In the genomic region with DNA sequence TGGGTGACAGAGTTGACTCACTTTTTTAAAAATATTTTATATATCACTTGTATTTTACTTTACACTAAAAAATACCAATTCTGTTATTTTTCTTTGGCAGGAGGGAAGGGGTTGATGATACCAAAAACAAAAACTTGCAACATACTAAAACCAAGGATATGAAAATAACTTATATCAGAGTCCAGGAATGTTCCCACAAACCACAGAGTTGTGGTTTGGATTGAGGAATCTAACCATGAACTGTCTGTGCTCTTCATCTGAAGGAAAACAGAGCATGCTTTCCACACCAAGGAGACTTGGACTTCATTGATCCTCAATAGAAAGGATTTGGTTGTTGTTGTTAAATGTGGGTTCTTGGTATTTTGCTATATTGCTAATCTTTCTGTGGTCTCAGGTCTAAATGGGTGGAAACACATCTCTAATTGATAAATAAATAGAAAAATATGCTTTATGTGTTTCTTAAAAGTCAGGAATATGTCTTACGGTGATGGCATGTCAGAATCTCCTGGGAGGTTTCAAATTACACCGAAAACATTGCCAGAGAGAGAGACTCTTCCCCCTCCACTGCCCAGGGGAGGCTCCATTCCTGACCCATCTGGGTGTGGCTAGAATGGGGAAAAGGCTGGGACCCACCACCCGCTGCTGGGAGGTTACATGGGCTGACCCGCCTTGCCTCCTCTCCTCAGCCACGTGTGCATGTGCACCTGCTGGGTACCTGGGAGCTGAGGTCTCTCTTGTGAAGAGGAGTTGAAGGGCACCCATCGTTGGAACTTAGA, we compare ENCODE assay signal across 11 cellular contexts. TPM values are rescaled to one million over a fixed set of nuclear protein-coding genes. Genes with fewer than 3 reads are reported as not detected.
DNase-seq lines count a peak whose midpoint lies in the region; ATAC-seq, FAIRE-seq and TF ChIP-seq lines count a peak whose summit lies in the region.
"Had no signal": no experiment of that assay in that cellular context is flagged by ENCODE, and none has a peak within 500 bp of the region (broad histone marks: within the 10 kb centered on the region; RNA-seq: fewer than 3 reads in every experiment).

No MANE protein-coding gene starts in this region.

- H2AK5ac ChIP-seq in IMR-90 (ENCODE audit: low read depth, low read length): peak overlapping the region; percentile 15; the same call in 1 of the 2 replicates

- H3K23ac ChIP-seq in IMR-90 (ENCODE audit: low read depth, low read length): no peak overlapping the region

- TF ChIP-seq CTCF in AG04449 (IDR thresholded peaks at IDR 0.05; ENCODE audit: insufficient read depth, low read length, missing control alignments): no peak
- no peak for TF ChIP-seq CTCF in IMR-90 (conservative IDR thresholded peaks at IDR 0.05; ENCODE audit: low read depth, low read length)
- no peak for TF ChIP-seq CTCF in keratinocyte (optimal IDR thresholded peaks at IDR 0.05 in 1 of 3, IDR thresholded peaks at IDR 0.05 in 1 of 3, conservative IDR thresholded peaks at IDR 0.05 in 1 of 3; ENCODE audit: extremely low read depth in 1 of 3, insufficient read depth in 2 of 3, low read length in 3 of 3)

- H3K27ac Mint-ChIP-seq in activated CD4-positive, alpha-beta memory T cell treated with anti-CD3 and anti-CD28 coated beads for 36 hours: no peak overlapping the region
- H3K27ac Mint-ChIP-seq: mesothelial cell of epicardium had no signal

- H3K79me1 ChIP-seq in IMR-90 (ENCODE audit: low read depth in 1 of 2, low read length in 2 of 2): no peaks in the 10 kb centered on the region

- H3K4me2 ChIP-seq in IMR-90 (ENCODE audit: low read depth, low read length): peak overlapping the region; percentile 52; the same call in 1 of the 2 replicates
- H3K4me2 ChIP-seq in keratinocyte (ENCODE audit: control insufficient read depth, extremely low read depth, insufficient read depth, low read depth, low read length): peak overlapping the region; percentile 42

- peak overlapping the region; percentile 69; the same call in 1 of the 2 replicates for H3K18ac ChIP-seq in IMR-90 (ENCODE audit: low read depth, low read length)

- H4K8ac ChIP-seq in IMR-90 (ENCODE audit: low read depth in 2 of 2, low read length in 2 of 2): no peak overlapping the region

- ATAC-seq in IMR-90 (ENCODE audit: low read depth) (peak; percentile 84), GM18519 (IDR thresholded peaks at IDR 0.05; ENCODE audit: low FRiP score, unreplicated experiment) (no peak)

- 0 out of 3 replicates have a peak overlapping the region, but pooled peaks have one; percentile 9 for H2BK15ac ChIP-seq in IMR-90 (ENCODE audit: low read depth, low read length)

- H2AK9ac ChIP-seq in IMR-90 (replicated peaks; ENCODE audit: low read depth, low read length, poor library complexity): peak overlapping the region; percentile 26

- H3K36me3 Mint-ChIP-seq in activated CD4-positive, alpha-beta memory T cell treated with anti-CD3 and anti-CD28 coated beads for 36 hours: no peaks in the 10 kb centered on the region
- H3K36me3 Mint-ChIP-seq: mesothelial cell of epicardium had no signal

- no peak overlapping the region for H3K4me3 Mint-ChIP-seq in activated CD4-positive, alpha-beta memory T cell treated with anti-CD3 and anti-CD28 coated beads for 36 hours
- H3K4me3 Mint-ChIP-seq: mesothelial cell of epicardium had no signal

- H3K36me3 ChIP-seq in IMR-90 (ENCODE audit: control insufficient read depth, insufficient read depth, low read length) (no peaks in the 10 kb centered on the region), keratinocyte (ENCODE audit: control insufficient read depth in 2 of 2, extremely low read depth in 1 of 2, insufficient read depth in 2 of 2, low read length in 2 of 2) (no peaks in the 10 kb centered on the region), HAP-1 (replicated peaks) (no peaks in the 10 kb centered on the region)

- H3K9me1 ChIP-seq in IMR-90 (ENCODE audit: insufficient read depth, low read length) (peaks cover 24% of the 10 kb centered on the region), keratinocyte (ENCODE audit: control insufficient read depth, extremely low read depth, insufficient read depth, low read length) (no peaks in the 10 kb centered on the region)

- H4K5ac ChIP-seq in IMR-90 (ENCODE audit: low read depth, low read length): peak overlapping the region; percentile 5; the same call in 1 of the 2 replicates

- no peak for TF ChIP-seq POLR2A in IMR-90 (IDR thresholded peaks at IDR 0.05; ENCODE audit: low read depth, low read length)

- dilution Hi-C loops in IMR-90 (cut with HindIII; ENCODE audit: low sequenced_read_pairs, unreplicated experiment) (no loop called here), keratinocyte (cut with MboI; ENCODE audit: extremely low pct_ligation_motif_present, low sequenced_read_pairs) (no loop called here)

- H3K4me1 ChIP-seq in IMR-90 (ENCODE audit: control insufficient read depth, insufficient read depth, low read length): peaks cover 34% of the 10 kb centered on the region
- H3K4me1 ChIP-seq in keratinocyte (ENCODE audit: control insufficient read depth, extremely low read depth, insufficient read depth, low read length): peaks cover 16% of the 10 kb centered on the region
- H3K4me1 ChIP-seq in HAP-1: no peaks in the 10 kb centered on the region

- no peaks in the 10 kb centered on the region for H3K4me1 Mint-ChIP-seq in activated CD4-positive, alpha-beta memory T cell treated with anti-CD3 and anti-CD28 coated beads for 36 hours (ENCODE audit: low read depth)

- H3K9ac ChIP-seq in IMR-90 (ENCODE audit: low read depth, low read length) (no peak overlapping the region), keratinocyte (ENCODE audit: control insufficient read depth, extremely low read depth, insufficient read depth, low read length) (no peak overlapping the region)

- WGBS in IMR-90 (ENCODE audit: extremely low coverage in 2 of 2, insufficient read length in 1 of 2), 2 experiments: 100% methylated on average over 1 of the region's 6 CpGs; no CpG with 5 or more reads in 1 of the 2 experiments

- no peaks in the 10 kb centered on the region for H3K79me2 ChIP-seq in keratinocyte (ENCODE audit: control insufficient read depth, insufficient read depth, low read length)

- H3K9me3 ChIP-seq in IMR-90 (ENCODE audit: control insufficient read depth, insufficient read depth, low read length) (no peaks in the 10 kb centered on the region), keratinocyte (ENCODE audit: control insufficient read depth, low read depth, low read length) (no peaks in the 10 kb centered on the region), HAP-1 (no peaks in the 10 kb centered on the region)

- peak overlapping the region; percentile 18; the same call in 1 of the 2 replicates for H2BK20ac ChIP-seq in IMR-90 (ENCODE audit: low read depth, low read length)

- peak overlapping the region; percentile 37; the same call in 1 of the 2 replicates for H2BK120ac ChIP-seq in IMR-90 (ENCODE audit: low read depth, low read length)

- no peaks in the 10 kb centered on the region for H3K9me3 Mint-ChIP-seq in activated CD4-positive, alpha-beta memory T cell treated with anti-CD3 and anti-CD28 coated beads for 36 hours
- H3K9me3 Mint-ChIP-seq: mesothelial cell of epicardium had no signal

- H4K20me1 ChIP-seq in IMR-90 (ENCODE audit: insufficient read depth, low read length) (peaks cover 14% of the 10 kb centered on the region; the same call in 1 of the 2 replicates), keratinocyte (ENCODE audit: control insufficient read depth, extremely low read depth, insufficient read depth, low read length) (no peaks in the 10 kb centered on the region)

- H3K27me3 ChIP-seq in IMR-90 (ENCODE audit: control insufficient read depth, insufficient read depth, low read length) (peaks cover 30% of the 10 kb centered on the region), keratinocyte (ENCODE audit: control insufficient read depth, extremely low read depth, insufficient read depth, low read length) (peaks cover 7% of the 10 kb centered on the region), HAP-1 (ENCODE audit: low read depth) (peaks cover 5% of the 10 kb centered on the region; the same call in 1 of the 2 replicates)

- CTCF ChIA-PET in AG04449 (lab: Yijun Ruan, JAX): interaction anchor here (1.3 to 1.4 kb wide), 2 partner anchors 51 to 303 kb away, joined by 3 to 4 read pairs; no protein-coding TSS in a partner anchor
- CTCF ChIA-PET in IMR-90 (lab: Yijun Ruan, JAX): interaction anchor here (1.8 kb wide), 1 partner anchor 47 kb away, joined by 7 read pairs; the partner anchor contains the start of gene STK17A
- CTCF ChIA-PET in activated CD4-positive, alpha-beta memory T cell treated with anti-CD3 and anti-CD28 coated beads for 36 hours (lab: Charles Lee): no interaction called here

- no peaks in the 10 kb centered on the region for H3K27me3 Mint-ChIP-seq in activated CD4-positive, alpha-beta memory T cell treated with anti-CD3 and anti-CD28 coated beads for 36 hours

- H2BK5ac ChIP-seq in IMR-90 (ENCODE audit: low read depth, low read length, poor library complexity, severe bottlenecking): no peak overlapping the region

- H3K56ac ChIP-seq in IMR-90 (ENCODE audit: extremely low read depth, insufficient read depth, low read length): no peak overlapping the region

- no TSS peak for BruUV-seq in IMR-90 (replicated peaks; lab: Mats Ljungman, UMichigan)

- H3K4me3 ChIP-seq in AG04449 (ENCODE audit: low read depth, low read length) (no peak overlapping the region), IMR-90 (ENCODE audit: insufficient read depth, low read depth, low read length) (no peak overlapping the region), keratinocyte (ENCODE audit: control insufficient read depth in 2 of 3, extremely low read depth in 1 of 3, insufficient read depth in 2 of 3, low read depth in 1 of 3, low read length in 3 of 3) (no peak overlapping the region), HAP-1 (no peak overlapping the region)

- H3K27ac ChIP-seq in IMR-90 (ENCODE audit: insufficient read depth, low read length) (peak overlapping the region; percentile 73; the same call in 1 of the 2 replicates), keratinocyte (ENCODE audit: control insufficient read depth, insufficient read depth, low read length) (no peak overlapping the region)

- FAIRE-seq in keratinocyte (lab: Jason Lieb, UNC): peak; percentile 90

- POLR2A ChIA-PET in AG04449 (lab: Yijun Ruan, JAX): interaction anchor here (0.8 kb wide), 1 partner anchor 35 kb away, joined by 3 read pairs; no protein-coding TSS in a partner anchor
- POLR2A ChIA-PET in IMR-90 (lab: Charles Lee; ENCODE audit: unreplicated experiment): no interaction called here
- POLR2A ChIA-PET in activated CD4-positive, alpha-beta memory T cell treated with anti-CD3 and anti-CD28 coated beads for 36 hours (lab: Charles Lee): no interaction called here

- DNase-seq in AG04449 (ENCODE audit: low read depth, low spot score): peak; percentile 86
- peak; percentile 91 for DNase-seq in IMR-90
- peak; percentile 87 for DNase-seq in astrocyte of the hippocampus (ENCODE audit: low read depth, low spot score)
- peak; percentile 48 for DNase-seq in keratinocyte (ENCODE audit: low read depth, low spot score)
- no peak for DNase-seq in NCI-H1048 (lab: John Stamatoyannopoulos, UW)
- DNase-seq in activated CD4-positive, alpha-beta memory T cell treated with anti-CD3 and anti-CD28 coated beads for 36 hours: no peak
- no peak for DNase-seq in HAP-1 (ENCODE audit: low spot score in 2 of 2)
- DNase-seq: anterior cingulate cortex, KBM-7 had no signal

- H3K14ac ChIP-seq in IMR-90 (replicated peaks; ENCODE audit: low read depth, low read length): no peak overlapping the region

- intact Hi-C loops in IMR-90 (cut with micrococcal nuclease): loop anchor here (1.0 kb wide), 1 partner anchor 36 kb away; no protein-coding TSS in a partner anchor
- intact Hi-C loops in activated CD4-positive, alpha-beta memory T cell treated with anti-CD3 and anti-CD28 coated beads for 36 hours (cut with micrococcal nuclease): no loop called here

- TF ChIP-seq RAD21 in IMR-90 (IDR thresholded peaks at IDR 0.05; ENCODE audit: low read length): no peak

- in situ Hi-C loops in IMR-90 (cut with MboI; ENCODE audit: low sequenced_read_pairs): no loop called here
- in situ Hi-C loops in HAP-1 (cut with MboI; ENCODE audit: low sequenced_read_pairs): no loop called here

- H4K91ac ChIP-seq in IMR-90 (ENCODE audit: insufficient read depth, low read depth, low read length): peak overlapping the region; percentile 15

- H2AFZ ChIP-seq in IMR-90 (replicated peaks; ENCODE audit: low read length, poor library complexity) (no peak overlapping the region), keratinocyte (ENCODE audit: control insufficient read depth, low read length) (no peak overlapping the region)

- peak overlapping the region; percentile 65 for H3K4ac ChIP-seq in IMR-90 (ENCODE audit: low read depth, low read length)

RNA-seq across cellular contexts. Expression of gene STK17A, which starts 46.9 kb away (rescaled TPM):
- total RNA-seq in IMR-90 (2012; rRNA removed): 50.5 and 81.9 TPM in 2 replicates
- polyA plus RNA-seq in IMR-90 (2012; rRNA removed) (30.6 and 40.5 TPM in 2 replicates), keratinocyte (33.6 to 81.3 TPM (median 46.1 TPM) in 3 replicates)
- polyA plus RNA-seq in IMR-90 (2012; cell fraction: cytosol; rRNA removed): 8.4 and 11.5 TPM in 2 replicates
- polyA plus RNA-seq in IMR-90 (2012; cell fraction: nucleus; rRNA removed; ENCODE audit: low replicate concordance): 9.1 and 33.6 TPM in 2 replicates
- 30.4 TPM for polyA plus RNA-seq in keratinocyte (2011; ENCODE audit: low read depth)
- polyA plus RNA-seq in keratinocyte (2011; cell fraction: cytosol; rRNA removed): 46.4 and 88.3 TPM in 2 replicates
- polyA plus RNA-seq in keratinocyte (2011; cell fraction: nucleus; rRNA removed): 43.9 and 57.0 TPM in 2 replicates
- 55.1 and 72.2 TPM in 2 replicates for polyA plus RNA-seq in keratinocyte (2012; ENCODE audit: low replicate concordance)
- polyA minus RNA-seq in keratinocyte: 3.4 to 32.1 TPM (median 12.9 TPM) in 3 replicates
- polyA minus RNA-seq in keratinocyte (2011; cell fraction: cytosol; rRNA and poly(A)+ RNA removed): 39.1 TPM
- polyA minus RNA-seq in keratinocyte (2011; cell fraction: nucleus; rRNA and poly(A)+ RNA removed): 15.8 and 31.2 TPM in 2 replicates
- 10 to 100 TPM; 58.2 to 62.6 TPM for total RNA-seq in activated CD4-positive, alpha-beta memory T cell treated with anti-CD3 and anti-CD28 coated beads for 36 hours

Comparison
In these comparisons a context has a peak if more than half of its experiments do, and no peak if none do; other contexts are left out.
1. DNase-seq: peak in AG04449 (single experiment), IMR-90 (single experiment), astrocyte of the hippocampus (single experiment) and keratinocyte (single experiment); none in NCI-H1048 (single experiment), activated CD4-positive, alpha-beta memory T cell treated with anti-CD3 and anti-CD28 coated beads for 36 hours (single experiment) and HAP-1 (0 of 2).